In the genomic region with DNA sequence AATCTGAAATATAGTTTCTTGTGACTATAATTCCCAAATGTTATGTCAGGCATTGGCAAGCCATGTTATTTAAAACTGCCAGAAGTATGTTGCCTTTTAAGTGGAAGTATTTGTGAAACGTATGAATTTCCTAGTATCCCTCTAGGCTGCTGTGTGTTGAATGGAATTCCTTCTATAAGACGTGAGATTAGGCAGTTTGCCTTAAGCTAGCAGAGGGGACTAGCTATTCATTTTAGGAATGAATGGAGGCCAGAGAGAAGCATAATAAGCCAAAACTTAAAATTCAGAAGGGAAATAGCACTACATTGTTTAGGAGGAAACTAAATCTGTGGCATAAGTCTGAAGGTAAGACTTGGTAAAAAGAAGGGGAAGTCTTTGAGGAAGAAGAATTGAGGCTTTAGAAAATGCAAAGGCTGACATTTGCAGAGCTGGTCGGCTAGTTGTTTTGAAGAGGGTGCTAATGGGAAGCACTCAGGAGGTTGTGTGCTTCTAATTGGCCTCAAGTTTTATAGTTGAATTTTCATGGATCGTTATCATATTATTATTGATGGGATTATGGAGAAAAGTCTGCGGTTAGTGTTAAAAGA, we compare ENCODE assay signal across 12 cellular contexts. TPM values are rescaled to one million over a fixed set of nuclear protein-coding genes. Genes with fewer than 3 reads are reported as not detected.
DNase-seq lines count a peak whose midpoint lies in the region; ATAC-seq, FAIRE-seq and TF ChIP-seq lines count a peak whose summit lies in the region.
"Had no signal": no experiment of that assay in that cellular context is flagged by ENCODE, and none has a peak within 500 bp of the region (broad histone marks: within the 10 kb centered on the region; RNA-seq: fewer than 3 reads in every experiment).

No MANE protein-coding gene starts in this region.

- H3K27me3 Mint-ChIP-seq in activated CD4-positive, alpha-beta T cell treated with anti-CD3 and anti-CD28 coated beads, Interleukin-2, amount 10 ng/mL, durations not matched to agents 24 days and 14 days, result no peaks in the 10 kb centered on the region
- no peaks in the 10 kb centered on the region for H3K27me3 Mint-ChIP-seq in dendritic cell treated with granulocyte-macrophage colony-stimulating factor and Interleukin-4, amounts not matched to agents 40 ng/mL and 50 ng/mL, for 4 days
- H3K27me3 Mint-ChIP-seq in stimulated activated memory B cell treated with anti-CD40 and anti-IgM and Interleukin-4, amounts not matched to agents 10 μg/mL and 1 μg/mL and 100 μg/mL, for 72 hours, result no peaks in the 10 kb centered on the region

- H3K27me3 ChIP-seq in RWPE2 (ENCODE audit: insufficient read depth, poor library complexity, severe bottlenecking) (no peaks in the 10 kb centered on the region), small intestine (ENCODE audit: control insufficient read depth in 2 of 2, insufficient read depth in 2 of 2, low read length in 2 of 2) (no peaks in the 10 kb centered on the region)
- H3K27me3 ChIP-seq: upper lobe of right lung had no signal

- DNase-seq in activated CD4-positive, alpha-beta T cell treated with anti-CD3 and anti-CD28 coated beads, Interleukin-2, amount 10 ng/mL, durations not matched to agents 24 days and 14 days, result no peak
- DNase-seq in activated CD4-positive, alpha-beta T cell treated with anti-CD3 and anti-CD28 coated beads, Interleukin-2, amount 50 U/mL, for 48 hours, result no peak
- DNase-seq in RWPE2 (ENCODE audit: low spot score) (no peak), AG20443 (ENCODE audit: low spot score) (no peak), small intestine (no peak)
- DNase-seq: NCI-H2171 treated with DMSO at 0.1 percent for 48 hours, SK-N-SH, upper lobe of right lung had no signal

- peak overlapping the region; percentile 75 for H3K4me3 Mint-ChIP-seq in activated CD4-positive, alpha-beta T cell treated with anti-CD3 and anti-CD28 coated beads, Interleukin-2, amount 10 ng/mL, durations not matched to agents 24 days and 14 days
- H3K4me3 Mint-ChIP-seq in dendritic cell treated with granulocyte-macrophage colony-stimulating factor and Interleukin-4, amounts not matched to agents 40 ng/mL and 50 ng/mL, for 4 days, result no peak overlapping the region
- H3K4me3 Mint-ChIP-seq in stimulated activated memory B cell treated with anti-CD40 and anti-IgM and Interleukin-4, amounts not matched to agents 10 μg/mL and 1 μg/mL and 100 μg/mL, for 72 hours, result peak overlapping the region; percentile 73
- H3K4me3 Mint-ChIP-seq: neural crest cell had no signal

- 59 to 84% (median 82%) methylated on average over 5 of the region's 5 CpGs for WGBS in small intestine, 3 donors

- peaks cover 83% of the 10 kb centered on the region for H3K4me1 Mint-ChIP-seq in activated CD4-positive, alpha-beta T cell treated with anti-CD3 and anti-CD28 coated beads, Interleukin-2, amount 10 ng/mL, durations not matched to agents 24 days and 14 days
- H3K4me1 Mint-ChIP-seq in dendritic cell treated with granulocyte-macrophage colony-stimulating factor and Interleukin-4, amounts not matched to agents 40 ng/mL and 50 ng/mL, for 4 days (ENCODE audit: low read depth), result peaks cover 89% of the 10 kb centered on the region
- H3K4me1 Mint-ChIP-seq in stimulated activated memory B cell treated with anti-CD40 and anti-IgM and Interleukin-4, amounts not matched to agents 10 μg/mL and 1 μg/mL and 100 μg/mL, for 72 hours, result peaks cover 94% of the 10 kb centered on the region

- no peaks in the 10 kb centered on the region for H3K4me1 ChIP-seq in RWPE2 (ENCODE audit: insufficient read depth, poor library complexity, severe bottlenecking)
- H3K4me1 ChIP-seq in small intestine (ENCODE audit: control insufficient read depth in 2 of 2, insufficient read depth in 1 of 2, low read depth in 1 of 2, low read length in 1 of 2), result peaks cover 3 to 13% of the 10 kb centered on the region in 2 donors

- no peaks in the 10 kb centered on the region for H3K36me3 ChIP-seq in RWPE2 (ENCODE audit: low read depth)
- no peaks in the 10 kb centered on the region for H3K36me3 ChIP-seq in small intestine (ENCODE audit: control insufficient read depth in 2 of 2, insufficient read depth in 2 of 2, low read length in 2 of 2)
- H3K36me3 ChIP-seq: upper lobe of right lung had no signal

- no peaks in the 10 kb centered on the region for H3K9me3 ChIP-seq in RWPE2 (ENCODE audit: severe bottlenecking)
- no peaks in the 10 kb centered on the region for H3K9me3 ChIP-seq in small intestine (ENCODE audit: control insufficient read depth, low read depth)
- H3K9me3 ChIP-seq: SK-N-SH, upper lobe of right lung had no signal

- H3K9me3 Mint-ChIP-seq in activated CD4-positive, alpha-beta T cell treated with anti-CD3 and anti-CD28 coated beads, Interleukin-2, amount 10 ng/mL, durations not matched to agents 24 days and 14 days, result no peaks in the 10 kb centered on the region
- no peaks in the 10 kb centered on the region for H3K9me3 Mint-ChIP-seq in dendritic cell treated with granulocyte-macrophage colony-stimulating factor and Interleukin-4, amounts not matched to agents 40 ng/mL and 50 ng/mL, for 4 days
- H3K9me3 Mint-ChIP-seq in stimulated activated memory B cell treated with anti-CD40 and anti-IgM and Interleukin-4, amounts not matched to agents 10 μg/mL and 1 μg/mL and 100 μg/mL, for 72 hours, result peaks cover 3% of the 10 kb centered on the region
- H3K9me3 Mint-ChIP-seq: neural crest cell had no signal

- H3K27ac ChIP-seq in RWPE2 (ENCODE audit: poor library complexity, severe bottlenecking) (peak overlapping the region; percentile 24), small intestine (ENCODE audit: low read depth in 1 of 2, low read length in 1 of 2) (no peak overlapping the region)
- H3K27ac ChIP-seq: upper lobe of right lung had no signal

- peaks cover 31% of the 10 kb centered on the region for H3K36me3 Mint-ChIP-seq in activated CD4-positive, alpha-beta T cell treated with anti-CD3 and anti-CD28 coated beads, Interleukin-2, amount 10 ng/mL, durations not matched to agents 24 days and 14 days (ENCODE audit: low read depth)
- no peaks in the 10 kb centered on the region for H3K36me3 Mint-ChIP-seq in dendritic cell treated with granulocyte-macrophage colony-stimulating factor and Interleukin-4, amounts not matched to agents 40 ng/mL and 50 ng/mL, for 4 days (ENCODE audit: low read depth)
- peaks cover 18% of the 10 kb centered on the region for H3K36me3 Mint-ChIP-seq in stimulated activated memory B cell treated with anti-CD40 and anti-IgM and Interleukin-4, amounts not matched to agents 10 μg/mL and 1 μg/mL and 100 μg/mL, for 72 hours

- H3K4me3 ChIP-seq in RWPE2 (ENCODE audit: severe bottlenecking) (no peak overlapping the region), small intestine (ENCODE audit: low read depth in 1 of 2, low read length in 2 of 2) (no peak overlapping the region)
- H3K4me3 ChIP-seq: upper lobe of right lung had no signal

- TF ChIP-seq CTCF in RWPE2 (IDR thresholded peaks at IDR 0.05; ENCODE audit: poor library complexity, severe bottlenecking), result no peak

- no peak for FAIRE-seq in small intestine (lab: Jason Lieb, UNC)

- no peak for ATAC-seq in RWPE2 (ENCODE audit: low read depth)
- ATAC-seq in stimulated activated memory B cell treated with anti-CD40 and anti-IgM and Interleukin-4, amounts not matched to agents 10 μg/mL and 1 μg/mL and 100 μg/mL, for 72 hours, result no peak
- ATAC-seq in GM18909 (IDR thresholded peaks at IDR 0.05; ENCODE audit: poor library complexity, unreplicated experiment), result no peak
- ATAC-seq: upper lobe of right lung had no signal

- H3K27ac Mint-ChIP-seq in activated CD4-positive, alpha-beta T cell treated with anti-CD3 and anti-CD28 coated beads, Interleukin-2, amount 10 ng/mL, durations not matched to agents 24 days and 14 days, result peak overlapping the region; percentile 95
- H3K27ac Mint-ChIP-seq in dendritic cell treated with granulocyte-macrophage colony-stimulating factor and Interleukin-4, amounts not matched to agents 40 ng/mL and 50 ng/mL, for 4 days, result peak overlapping the region; percentile 70
- H3K27ac Mint-ChIP-seq in stimulated activated memory B cell treated with anti-CD40 and anti-IgM and Interleukin-4, amounts not matched to agents 10 μg/mL and 1 μg/mL and 100 μg/mL, for 72 hours, result peak overlapping the region; percentile 86

- intact Hi-C loops in activated CD4-positive, alpha-beta T cell treated with anti-CD3 and anti-CD28 coated beads, Interleukin-2, amount 10 ng/mL, durations not matched to agents 24 days and 14 days (cut with micrococcal nuclease), result loop anchor here (10.0 kb wide), 1 partner anchor 988 kb away; a partner anchor contains a TSS
- intact Hi-C loops in dendritic cell treated with granulocyte-macrophage colony-stimulating factor and Interleukin-4, amounts not matched to agents 40 ng/mL and 50 ng/mL, for 4 days (cut with micrococcal nuclease), result loop anchor here (5.0 kb wide), 2 partner anchors 56 to 91 kb away; a partner anchor contains a TSS

RNA-seq across cellular contexts. Expression of a gene that starts 57.1 kb away (rescaled TPM):
- total RNA-seq in activated CD4-positive, alpha-beta T cell treated with anti-CD3 and anti-CD28 coated beads, Interleukin-2, amount 10 ng/mL, durations not matched to agents 24 days and 14 days, result 40.3 and 40.6 TPM in 2 replicates
- polyA plus RNA-seq in small intestine, result 1 to 10 TPM in 1 of 3 donors, under 1 TPM in 2; 0.22 to 3.6 (median 0.27) TPM
